8 cellular contexts compared by ENCODE assay signal in the genomic region with DNA sequence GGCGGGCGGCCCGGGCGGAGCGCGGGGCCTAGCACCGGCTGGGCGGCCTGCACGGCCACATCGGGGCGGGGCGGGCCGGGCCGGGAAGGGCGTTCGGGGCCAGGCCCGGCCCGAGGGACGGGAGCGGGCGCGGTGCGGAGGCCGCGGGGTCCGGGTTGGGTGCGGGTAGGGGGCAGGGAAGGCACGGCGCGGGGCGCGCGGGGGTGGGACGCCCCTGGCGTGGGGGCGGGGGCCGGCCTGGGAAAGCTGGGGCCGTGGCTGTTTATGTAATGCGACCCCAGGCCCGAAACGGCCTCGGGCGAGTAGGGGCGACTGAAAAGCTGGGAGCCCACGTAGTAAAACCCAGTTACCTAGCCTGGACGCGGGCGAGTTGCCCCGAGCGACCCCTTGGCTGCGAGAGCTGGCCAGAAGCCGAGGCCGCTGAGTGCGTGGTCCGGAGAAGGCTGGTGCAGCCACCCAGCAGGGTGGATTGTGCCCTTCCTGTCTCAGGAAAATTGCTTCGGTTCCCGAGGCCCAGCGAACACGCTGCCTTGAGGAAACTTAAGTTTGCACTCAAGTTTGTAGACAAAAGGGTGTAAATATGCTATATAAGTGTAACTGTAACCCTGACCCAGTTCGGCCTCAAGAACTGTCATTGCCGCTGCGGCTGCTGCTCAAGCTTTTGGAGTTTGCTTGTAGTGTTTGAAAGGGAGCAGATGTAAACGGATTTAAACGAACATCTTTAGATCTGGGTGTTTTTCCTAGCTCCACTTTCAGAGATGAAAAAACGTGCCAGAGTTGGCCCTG. TPM values are rescaled to one million over a fixed set of nuclear protein-coding genes. Genes with fewer than 3 reads are reported as not detected.
DNase-seq lines count a peak whose midpoint lies in the region; ATAC-seq, FAIRE-seq and TF ChIP-seq lines count a peak whose summit lies in the region.

No MANE protein-coding gene starts in this region.

- peak overlapping the region; percentile 93 for H3K9ac ChIP-seq in BLaER1

- FAIRE-seq in HTR-8/SVneo (lab: Jason Lieb, UNC): no peak

- H3K4me1 Mint-ChIP-seq in T-cell: peaks cover 59 to 60% (median 60%) of the 10 kb centered on the region in 3 donors

- H3K4me1 ChIP-seq in BLaER1: peaks cover 53% of the 10 kb centered on the region

- H3K4me2 ChIP-seq in BLaER1: peak overlapping the region; percentile 87

- peak in 17 of 34 experiments; percentile 2 to 36 (median 9) for DNase-seq in T-cell
- peak; percentile 22 to 23 for DNase-seq in cardiac fibroblast (ENCODE audit: low read depth in 2 of 2)
- no peak for DNase-seq in kidney epithelial cell (ENCODE audit: low read depth)
- peak; percentile 40 for DNase-seq in stimulated activated CD4-positive, alpha-beta T cell treated with anti-CD3 and anti-CD28 coated beads, Interleukin-15, amount 100 ng/mL, for 24 hours
- DNase-seq in HTR-8/SVneo (ENCODE audit: insufficient read length, low spot score): no peak

- H3K27me3 Mint-ChIP-seq in T-cell: no peaks in the 10 kb centered on the region

- POLR2A ChIA-PET in T-cell (lab: Charles Lee): interaction anchor here (0.5 to 0.6 kb wide), 6 partner anchors 15 to 776 kb away, joined by 3 to 6 read pairs (median 4); no protein-coding TSS in a partner anchor

- peak overlapping the region; percentile 86 for H3K4me3 ChIP-seq in BLaER1
- peak overlapping the region; percentile 79 to 80 for H3K4me3 ChIP-seq in cardiac fibroblast (replicated peaks in 1 of 2; ENCODE audit: low read depth in 2 of 2, low read length in 2 of 2)
- peak overlapping the region; percentile 83 for H3K4me3 ChIP-seq in kidney epithelial cell (ENCODE audit: low read depth, low read length)

- H3K27me3 ChIP-seq in BLaER1 (no peaks in the 10 kb centered on the region), kidney epithelial cell (ENCODE audit: control insufficient read depth, insufficient read depth, low read length) (no peaks in the 10 kb centered on the region)

- CTCF ChIA-PET in T-cell (lab: Charles Lee): interaction anchor here (0.6 to 3.1 kb wide), 19 partner anchors 9 to 1084 kb away, joined by 3 to 10 read pairs (median 4); a partner anchor contains a TSS

- ATAC-seq in GM19043 (IDR thresholded peaks at IDR 0.05; ENCODE audit: low read depth, unreplicated experiment): peak; percentile 33
- ATAC-seq in HG03159 (IDR thresholded peaks at IDR 0.05; ENCODE audit: unreplicated experiment): peak; percentile 48
- ATAC-seq in T-cell (replicated peaks in 1 of 4): peak; percentile 50 to 58 (median 55)

- no peaks in the 10 kb centered on the region for H3K9me3 ChIP-seq in BLaER1

- H3K36me3 Mint-ChIP-seq in T-cell: peaks cover 10% of the 10 kb centered on the region

- no peaks in the 10 kb centered on the region for H3K9me3 Mint-ChIP-seq in T-cell

- peaks cover 51% of the 10 kb centered on the region for H4K20me1 ChIP-seq in BLaER1

- H3K36me3 ChIP-seq in BLaER1 (peaks cover 9% of the 10 kb centered on the region; the same call in 1 of the 2 replicates), kidney epithelial cell (ENCODE audit: control insufficient read depth, insufficient read depth, low read length) (no peaks in the 10 kb centered on the region)

- H3K27ac Mint-ChIP-seq in T-cell: peak overlapping the region; percentile 67 to 87

- peak overlapping the region; percentile 94 for H3K27ac ChIP-seq in BLaER1

- no peak for TF ChIP-seq CTCF in cardiac fibroblast (IDR thresholded peaks at IDR 0.05; ENCODE audit: low read depth, low read length)
- TF ChIP-seq CTCF in kidney epithelial cell (IDR thresholded peaks at IDR 0.05; ENCODE audit: insufficient read depth, low read length, poor library complexity, severe bottlenecking): no peak

- peak overlapping the region; percentile 77 to 87 (median 86) for H3K4me3 Mint-ChIP-seq in T-cell

RNA-seq across cellular contexts. Expression of a gene that starts 0.6 kb away (rescaled TPM):
- 10 to 100 TPM; 28.8 to 38.6 (median 32.6) TPM for total RNA-seq in T-cell
- 24.1 and 25.2 TPM in 2 replicates for total RNA-seq in kidney epithelial cell

Comparison
In these comparisons a context has a peak if more than half of its experiments do, and no peak if none do; other contexts are left out.
1. DNase-seq: peak in cardiac fibroblast (2 of 2) and stimulated activated CD4-positive, alpha-beta T cell treated with anti-CD3 and anti-CD28 coated beads, Interleukin-15, amount 100 ng/mL, for 24 hours (single experiment); none in kidney epithelial cell (single experiment) and HTR-8/SVneo (single experiment).
2. Peak in every context shown above with its lines, with median percentiles within 50 percentile points of each other: H3K4me3 ChIP-seq and ATAC-seq.